In the genomic region with DNA sequence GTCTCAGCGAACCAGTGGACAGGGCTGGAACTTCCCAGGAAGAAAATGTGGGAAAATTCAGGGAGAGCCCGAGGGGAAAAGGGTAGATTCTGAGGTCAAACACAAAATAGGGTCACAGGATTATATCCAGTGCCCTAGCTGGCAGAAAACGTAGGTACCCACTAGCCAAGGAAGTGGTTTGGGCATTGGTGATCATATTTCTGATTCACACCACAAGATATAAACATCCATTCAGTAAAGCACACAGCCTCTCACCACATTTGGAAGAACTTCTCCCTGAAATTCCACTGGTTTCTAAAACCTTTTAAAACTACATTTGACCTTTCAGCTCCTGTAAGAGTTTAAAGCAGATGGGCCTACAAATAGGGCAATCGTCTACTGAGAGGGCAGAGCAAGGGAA, we compare ENCODE assay signal across 19 cellular contexts.
"Had no signal": no experiment of that assay in that cellular context is flagged by ENCODE, and none has a peak within 500 bp of the region (broad histone marks: within the 10 kb centered on the region; RNA-seq: fewer than 3 reads in every experiment).

No MANE protein-coding gene starts in this region.

- H3K4me1 Mint-ChIP-seq: natural killer cell had no signal

- H3K4me3 ChIP-seq: prostate gland, spleen, thyroid gland, upper lobe of right lung had no signal

- H3K27ac Mint-ChIP-seq: activated CD4-positive, alpha-beta memory T cell treated with anti-CD3 and anti-CD28 coated beads for 36 hours; activated naive CD8-positive, alpha-beta T cell treated with anti-CD3 and anti-CD28 coated beads for 36 hours; mesothelial cell of epicardium; natural killer cell; stimulated activated naive CD8-positive, alpha-beta T cell treated with anti-CD3 and anti-CD28 coated beads, Interleukin-15, Interleukin-2, amounts not matched to agents 100 ng/mL and 50 ng/mL, for 24 hours had no signal

- H3K27me3 Mint-ChIP-seq: activated CD4-positive, alpha-beta memory T cell treated with anti-CD3 and anti-CD28 coated beads for 36 hours had no signal

- DNase-seq: activated CD4-positive, alpha-beta memory T cell treated with anti-CD3 and anti-CD28 coated beads for 36 hours; activated CD4-positive, alpha-beta T cell treated with anti-CD3 and anti-CD28 coated beads for 48 hours; activated naive CD4-positive, alpha-beta T cell treated with Interleukin-2 at 50 U/mL for 16 hours; activated naive CD8-positive, alpha-beta T cell treated with anti-CD3 and anti-CD28 coated beads for 36 hours; activated T-cell treated with anti-CD3 and anti-CD28 coated beads, Interleukin-2, amount 50 U/mL, for 48 hours; cortex of kidney; hypothalamus; left ventricle myocardium superior; mammary epithelial cell; natural killer cell; spleen; stimulated activated CD4-positive, alpha-beta T cell treated with anti-CD3 and anti-CD28 coated beads, Interleukin-4, amount 100 ng/mL, for 4 hours; substantia nigra; T-helper 2 cell; thyroid gland; upper lobe of right lung had no signal

- ATAC-seq: left ventricle myocardium superior, natural killer cell, upper lobe of right lung had no signal

- H3K9me3 Mint-ChIP-seq: activated CD4-positive, alpha-beta memory T cell treated with anti-CD3 and anti-CD28 coated beads for 36 hours had no signal

- H3K4me3 Mint-ChIP-seq: activated CD4-positive, alpha-beta memory T cell treated with anti-CD3 and anti-CD28 coated beads for 36 hours; activated naive CD8-positive, alpha-beta T cell treated with anti-CD3 and anti-CD28 coated beads for 36 hours; mesothelial cell of epicardium; natural killer cell; stimulated activated naive CD8-positive, alpha-beta T cell treated with anti-CD3 and anti-CD28 coated beads, Interleukin-15, Interleukin-2, amounts not matched to agents 100 ng/mL and 50 ng/mL, for 24 hours had no signal

- H3K36me3 Mint-ChIP-seq: activated CD4-positive, alpha-beta memory T cell treated with anti-CD3 and anti-CD28 coated beads for 36 hours; activated naive CD8-positive, alpha-beta T cell treated with anti-CD3 and anti-CD28 coated beads for 36 hours; mesothelial cell of epicardium; natural killer cell had no signal
